In the genomic region with DNA sequence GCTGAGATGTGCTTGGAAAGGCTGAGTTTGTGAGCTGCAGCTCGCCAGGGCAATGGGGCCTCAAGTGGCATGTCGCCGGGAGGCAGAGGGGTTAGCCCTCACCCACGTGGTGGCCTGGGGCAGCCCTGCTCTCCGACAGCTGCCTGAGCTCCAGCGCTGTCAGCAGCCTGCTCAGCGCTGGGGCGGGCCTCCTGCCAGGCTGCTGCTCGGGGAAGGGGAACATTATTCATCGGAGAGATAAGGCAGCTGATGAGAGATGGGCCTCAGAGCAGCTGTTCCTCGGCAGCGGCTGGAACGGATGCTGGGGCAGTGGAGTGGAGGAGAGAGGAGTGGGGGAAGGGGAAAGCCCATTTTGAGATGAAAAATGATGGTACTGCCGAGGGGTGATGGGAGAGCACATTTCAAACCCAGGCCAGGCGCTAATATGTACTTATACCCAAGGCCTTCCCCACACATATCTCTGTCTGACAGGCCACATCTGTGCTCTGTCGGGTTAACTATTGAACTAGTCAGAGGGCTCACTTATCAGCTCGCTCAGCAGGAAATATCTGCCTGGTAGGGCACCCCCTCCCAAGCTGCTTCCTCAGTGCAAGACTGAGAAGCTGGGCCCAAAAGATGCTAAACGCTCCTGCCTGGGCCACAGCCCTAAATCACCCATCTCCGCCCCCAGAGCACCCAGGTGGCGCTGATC, we compare ENCODE assay signal across 7 cellular contexts.
A peak's percentile ranks its signal among the peaks of the same experiment; 100 is the strongest.
DNase-seq lines count a peak whose midpoint lies in the region; ATAC-seq and TF ChIP-seq lines count a peak whose summit lies in the region.

No MANE protein-coding gene starts in this region.

- peak overlapping the region; percentile 80 for H3K27ac Mint-ChIP-seq in activated B cell treated with CpG ODN at 0.5 μM for 24 hours
- peak overlapping the region; percentile 47 for H3K27ac Mint-ChIP-seq in stimulated activated memory B cell treated with anti-CD40 and anti-IgM and Interleukin-4, amounts not matched to agents 10 μg/mL and 1 μg/mL and 100 μg/mL, for 72 hours

- ATAC-seq in activated B cell treated with CpG ODN at 0.5 μM for 24 hours (ENCODE audit: low read depth) (peak; percentile 39), GM21825 (IDR thresholded peaks at IDR 0.05; ENCODE audit: unreplicated experiment) (no peak), HG03045 (IDR thresholded peaks at IDR 0.05; ENCODE audit: unreplicated experiment) (no peak)
- no peak for ATAC-seq in stimulated activated memory B cell treated with anti-CD40 and anti-IgM and Interleukin-4, amounts not matched to agents 10 μg/mL and 1 μg/mL and 100 μg/mL, for 72 hours

- peaks cover 15% of the 10 kb centered on the region for H3K4me1 Mint-ChIP-seq in activated B cell treated with CpG ODN at 0.5 μM for 24 hours
- peaks cover 13% of the 10 kb centered on the region for H3K4me1 Mint-ChIP-seq in stimulated activated memory B cell treated with anti-CD40 and anti-IgM and Interleukin-4, amounts not matched to agents 10 μg/mL and 1 μg/mL and 100 μg/mL, for 72 hours

- no peaks in the 10 kb centered on the region for H3K27me3 ChIP-seq in hepatocyte

- TF ChIP-seq CTCF in activated B cell treated with CpG ODN at 0.5 μM for 24 hours (IDR thresholded peaks at IDR 0.05) (no peak), hepatocyte (IDR thresholded peaks at IDR 0.05; ENCODE audit: poor library complexity) (no peak)

- no peaks in the 10 kb centered on the region for H3K9me2 ChIP-seq in hepatocyte (replicated peaks; ENCODE audit: insufficient read depth)

- H3K27me3 Mint-ChIP-seq in activated B cell treated with CpG ODN at 0.5 μM for 24 hours: peaks cover 20% of the 10 kb centered on the region
- H3K27me3 Mint-ChIP-seq in stimulated activated memory B cell treated with anti-CD40 and anti-IgM and Interleukin-4, amounts not matched to agents 10 μg/mL and 1 μg/mL and 100 μg/mL, for 72 hours: peaks cover 28% of the 10 kb centered on the region

- peak; percentile 33 for DNase-seq in M059J (ENCODE audit: low read depth)
- no peak for DNase-seq in activated B cell treated with CpG ODN at 0.5 μM for 24 hours
- DNase-seq in hepatocyte (ENCODE audit: low spot score): peak; percentile 84
- DNase-seq in 8988T: no peak

- H3K36me3 Mint-ChIP-seq in activated B cell treated with CpG ODN at 0.5 μM for 24 hours (ENCODE audit: low read depth): no peaks in the 10 kb centered on the region
- no peaks in the 10 kb centered on the region for H3K36me3 Mint-ChIP-seq in stimulated activated memory B cell treated with anti-CD40 and anti-IgM and Interleukin-4, amounts not matched to agents 10 μg/mL and 1 μg/mL and 100 μg/mL, for 72 hours

- H3K4me3 ChIP-seq in hepatocyte: no peak overlapping the region

- CTCF ChIA-PET in activated B cell treated with CpG ODN at 0.5 μM for 24 hours (lab: Charles Lee): no interaction called here

- H3K9me3 Mint-ChIP-seq in activated B cell treated with CpG ODN at 0.5 μM for 24 hours: no peaks in the 10 kb centered on the region
- H3K9me3 Mint-ChIP-seq in stimulated activated memory B cell treated with anti-CD40 and anti-IgM and Interleukin-4, amounts not matched to agents 10 μg/mL and 1 μg/mL and 100 μg/mL, for 72 hours: no peaks in the 10 kb centered on the region

- H3K4me2 ChIP-seq in hepatocyte: peak overlapping the region; percentile 48

- no peaks in the 10 kb centered on the region for H4K20me1 ChIP-seq in hepatocyte (ENCODE audit: insufficient read depth, poor library complexity, severe bottlenecking)

- intact Hi-C loops in activated B cell treated with CpG ODN at 0.5 μM for 24 hours (cut with micrococcal nuclease): no loop called here

- 19% methylated on average over 20 of the region's 20 CpGs for WGBS in hepatocyte (ENCODE audit: low lambda C conversion rate, missing lambda C conversion rate)

- no peaks in the 10 kb centered on the region for H3K79me2 ChIP-seq in hepatocyte

- H3K4me3 Mint-ChIP-seq in activated B cell treated with CpG ODN at 0.5 μM for 24 hours: peak overlapping the region; percentile 20
- no peak overlapping the region for H3K4me3 Mint-ChIP-seq in stimulated activated memory B cell treated with anti-CD40 and anti-IgM and Interleukin-4, amounts not matched to agents 10 μg/mL and 1 μg/mL and 100 μg/mL, for 72 hours

- H3K36me3 ChIP-seq in hepatocyte (replicated peaks; ENCODE audit: insufficient read depth, low read depth): no peaks in the 10 kb centered on the region

- no peaks in the 10 kb centered on the region for H3K9me3 ChIP-seq in hepatocyte (ENCODE audit: low read depth)

- no peak overlapping the region for H2AFZ ChIP-seq in hepatocyte

- POLR2A ChIA-PET in activated B cell treated with CpG ODN at 0.5 μM for 24 hours (lab: Charles Lee): no interaction called here

- peak overlapping the region; percentile 73 for H3K27ac ChIP-seq in hepatocyte

- peaks cover 18% of the 10 kb centered on the region for H3K4me1 ChIP-seq in hepatocyte (ENCODE audit: insufficient read depth)

Comparison
In these comparisons a context has a peak if more than half of its experiments do, and no peak if none do; other contexts are left out.
1. DNase-seq: peak in M059J (single experiment) and hepatocyte (single experiment); none in activated B cell treated with CpG ODN at 0.5 μM for 24 hours (single experiment) and 8988T (single experiment).